20 cellular contexts compared by ENCODE assay signal in genomic region chr15:38220874-38221273, GRCh38. TPM values are rescaled to one million over a fixed set of nuclear protein-coding genes. Genes with fewer than 3 reads are reported as not detected.
DNase-seq lines count a peak whose midpoint lies in the region; ATAC-seq, FAIRE-seq and TF ChIP-seq lines count a peak whose summit lies in the region.
"Had no signal": no experiment of that assay in that cellular context is flagged by ENCODE, and none has a peak within 500 bp of the region (broad histone marks: within the 10 kb centered on the region; RNA-seq: fewer than 3 reads in every experiment).

No MANE protein-coding gene starts in this region.

- H3K4me3 ChIP-seq in HEK293 (ENCODE audit: low read depth, low read length): no peak overlapping the region
- peak overlapping the region in 1 of 59 donors; percentile 1 for H3K4me3 ChIP-seq in dorsolateral prefrontal cortex

- POLR2A ChIA-PET in HEK293 (lab: Yijun Ruan, JAX) (no interaction called here), T-cell (lab: Charles Lee) (no interaction called here)

- peaks cover 11% of the 10 kb centered on the region for H3K4me1 ChIP-seq in HEK293 (ENCODE audit: control insufficient read depth, insufficient read depth, low read length)

- no peaks in the 10 kb centered on the region for H3K36me3 Mint-ChIP-seq in T-cell
- H3K36me3 Mint-ChIP-seq: CD14-positive monocyte had no signal

- no peaks in the 10 kb centered on the region for H3K36me3 ChIP-seq in HEK293 (ENCODE audit: control insufficient read depth in 2 of 2, insufficient read depth in 1 of 2, low read length in 2 of 2)

- TF ChIP-seq CTCF in HEK293 (tag by site-specific recombination; IDR thresholded peaks at IDR 0.05) (no peak), dorsolateral prefrontal cortex (IDR thresholded peaks at IDR 0.05 in 54 of 56, conservative IDR thresholded peaks at IDR 0.05 in 2 of 56; ENCODE audit: low read depth in 1 of 56, partially characterized antibody in 56 of 56) (no peak)

- no peak for ATAC-seq in HG02678 (IDR thresholded peaks at IDR 0.05; ENCODE audit: unreplicated experiment)
- no peak for ATAC-seq in T-cell (replicated peaks in 1 of 4)
- ATAC-seq: Panc1 had no signal

- peak; percentile 5 for DNase-seq in NCI-H146 (lab: John Stamatoyannopoulos, UW)
- DNase-seq in dorsolateral prefrontal cortex: no peak
- DNase-seq in renal cortical epithelial cell (ENCODE audit: low read depth): peak; percentile 36
- DNase-seq in HTR-8/SVneo (ENCODE audit: insufficient read length, low spot score): no peak
- DNase-seq in T-cell: no peak
- DNase-seq: DMS79; H7; HFFc6; Kasumi-1; NCI-H187; NCI-H510A treated with DMSO at 0.1 percent for 48 hours; NCI-H748 treated with DMSO at 0.1 percent for 48 hours; NK-92 treated with Interleukin-12 subunit alpha and Interleukin-12 subunit beta, amount 100 ng/mL, for 24 hours; T-helper 1 cell had no signal

- no peak overlapping the region for H3K27ac Mint-ChIP-seq in T-cell
- H3K27ac Mint-ChIP-seq: B cell, CD14-positive monocyte, HFFc6 had no signal

- H3K27me3 Mint-ChIP-seq in T-cell: peaks cover 6 to 8% of the 10 kb centered on the region in 2 donors

- no peak for FAIRE-seq in HTR-8/SVneo (lab: Jason Lieb, UNC)
- FAIRE-seq: A204.1 had no signal

- H3K27ac ChIP-seq in HEK293 (ENCODE audit: extremely low read depth, low read depth, low read length): no peak overlapping the region
- peak overlapping the region in 43 of 59 donors; percentile 10 to 80 (median 61) for H3K27ac ChIP-seq in dorsolateral prefrontal cortex

- H3K9me3 Mint-ChIP-seq in T-cell: no peaks in the 10 kb centered on the region
- H3K9me3 Mint-ChIP-seq: HFFc6 had no signal

- H3K27me3 ChIP-seq in dorsolateral prefrontal cortex: no peaks in the 10 kb centered on the region

- intact Hi-C loops in dorsolateral prefrontal cortex (cut with DNase I): loop anchor here in 1 of 2 donors (10.0 kb wide), 1 partner anchor 146 kb away; no protein-coding TSS in a partner anchor

- no peak overlapping the region for H3K4me3 Mint-ChIP-seq in T-cell
- H3K4me3 Mint-ChIP-seq: B cell, CD14-positive monocyte, HFFc6 had no signal

- H3K9me3 ChIP-seq in HEK293 (ENCODE audit: control insufficient read depth, insufficient read depth, low read depth, low read length): no peaks in the 10 kb centered on the region

- CTCF ChIA-PET in HEK293 (lab: Yijun Ruan, JAX): no interaction called here
- CTCF ChIA-PET in T-cell (lab: Charles Lee): interaction anchor here in 1 of 2 donors (0.6 kb wide), 1 partner anchor 655 kb away, joined by 3 read pairs; no protein-coding TSS in a partner anchor

- peaks cover 0 to 5% (median 3%) of the 10 kb centered on the region in 3 donors for H3K4me1 Mint-ChIP-seq in T-cell
- H3K4me1 Mint-ChIP-seq: B cell, CD14-positive monocyte had no signal

TF ChIP-seq in HEK293, 187 proteins besides CTCF, POLR2A, EP300 and RAD21:
- peak; percentile 75 for TF ChIP-seq SCRT2 (tag by site-specific recombination; IDR thresholded peaks at IDR 0.05)
- TF ChIP-seq ZNF19 (tag by site-specific recombination; IDR thresholded peaks at IDR 0.05; ENCODE audit: low read depth): no peak

RNA-seq across cellular contexts. Expression of gene SPRED1, which starts 31.8 kb away (rescaled TPM):
- total RNA-seq in dorsolateral prefrontal cortex: 10 to 100 TPM; 32.0 to 67.9 (median 45.7) TPM
- 26.2 and 36.0 TPM in 2 replicates for total RNA-seq in renal cortical epithelial cell
- under 1 TPM; 0.13 to 0.72 (median 0.39) TPM for total RNA-seq in T-cell

Comparison
In these comparisons a context has a peak if more than half of its experiments do, and no peak if none do; other contexts are left out.
1. DNase-seq: peak in NCI-H146 (single experiment) and renal cortical epithelial cell (single experiment); none in dorsolateral prefrontal cortex (0 of 10), HTR-8/SVneo (single experiment) and T-cell (0 of 34).
2. RNA of gene SPRED1, which starts 31.8 kb away (total RNA-seq): 32.0 to 67.9 TPM in dorsolateral prefrontal cortex and 26.2 to 36.0 TPM in renal cortical epithelial cell; 0.13 to 0.72 TPM in T-cell; every median in the first group is over 10 times any median in the second.